Comparison of ENCODE assay signal across 20 cellular contexts in genomic region chr7:400901-401485, GRCh38.
DNase-seq lines count a peak whose midpoint lies in the region; ATAC-seq, FAIRE-seq and TF ChIP-seq lines count a peak whose summit lies in the region.
"Had no signal": no experiment of that assay in that cellular context is flagged by ENCODE, and none has a peak within 500 bp of the region (broad histone marks: within the 10 kb centered on the region; RNA-seq: fewer than 3 reads in every experiment).

No MANE protein-coding gene starts in this region.

- H3K4me1 Mint-ChIP-seq in CD14-positive monocyte, result no peaks in the 10 kb centered on the region

- no peak overlapping the region for H3K4me3 Mint-ChIP-seq in CD14-positive monocyte

- H3K4me3 ChIP-seq in kidney (ENCODE audit: low read length in 2 of 2), result no peak overlapping the region
- H3K4me3 ChIP-seq in stomach, result no peak overlapping the region
- H3K4me3 ChIP-seq in ascending aorta, result no peak overlapping the region
- H3K4me3 ChIP-seq: BLaER1 treated with 17β-estradiol and CSF1 and Interleukin-3, amounts not matched to agents 10 nM and 100 nM; GM12878; K562 had no signal

- peaks cover 0 to 27% (median 0%) of the 10 kb centered on the region in 3 donors for H3K27me3 ChIP-seq in stomach
- no peaks in the 10 kb centered on the region for H3K27me3 ChIP-seq in ascending aorta

- H3K36me3 ChIP-seq in kidney (ENCODE audit: control insufficient read depth in 1 of 2, insufficient read depth in 2 of 2, low read length in 2 of 2), result no peaks in the 10 kb centered on the region
- no peaks in the 10 kb centered on the region for H3K36me3 ChIP-seq in stomach
- no peaks in the 10 kb centered on the region for H3K36me3 ChIP-seq in ascending aorta
- H3K36me3 ChIP-seq: BLaER1 treated with 17β-estradiol and CSF1 and Interleukin-3, amounts not matched to agents 10 nM and 100 nM had no signal

- TF ChIP-seq CTCF in CD14-positive monocyte (IDR thresholded peaks at IDR 0.05) (no peak), kidney (IDR thresholded peaks at IDR 0.05; ENCODE audit: borderline replicate concordance, extremely low read depth, insufficient read depth) (no peak), stomach (IDR thresholded peaks at IDR 0.05) (no peak), ascending aorta (IDR thresholded peaks at IDR 0.05) (no peak)

- H3K27ac ChIP-seq in kidney (ENCODE audit: low read depth in 2 of 2, low read length in 2 of 2) (no peak overlapping the region), stomach (no peak overlapping the region), ascending aorta (no peak overlapping the region)
- H3K27ac ChIP-seq: BLaER1 treated with 17β-estradiol and CSF1 and Interleukin-3, amounts not matched to agents 10 nM and 100 nM had no signal

- H3K27me3 Mint-ChIP-seq in CD14-positive monocyte (ENCODE audit: low read depth in 3 of 3), result peaks cover 2 to 7% (median 6%) of the 10 kb centered on the region in 3 donors

- no peak for ATAC-seq in HG03196 (IDR thresholded peaks at IDR 0.05; ENCODE audit: unreplicated experiment)
- ATAC-seq: GM12878, HCT116, K562 had no signal

- no peak for TF ChIP-seq EP300 in stomach (IDR thresholded peaks at IDR 0.05)

- WGBS in stomach, 5 donors, result 85 to 97% (median 88%) methylated on average over 7 to 9 of the region's 9 CpGs

- peaks cover 29 to 54% (median 40%) of the 10 kb centered on the region in 7 donors for H3K9me3 Mint-ChIP-seq in CD14-positive monocyte

- no peak for TF ChIP-seq POLR2A in stomach (IDR thresholded peaks at IDR 0.05)

- H3K36me3 Mint-ChIP-seq in CD14-positive monocyte, result no peaks in the 10 kb centered on the region

- FAIRE-seq in kidney (lab: Jason Lieb, UNC), result no peak
- FAIRE-seq: A204.1, GM12878, K562 had no signal

- intact Hi-C loops in CD14-positive monocyte (cut with micrococcal nuclease) (no loop called here), kidney (cut with DNase I) (no loop called here), stomach (cut with DNase I; ENCODE audit: low total_unique reads) (no loop called here), ascending aorta (cut with DNase I) (no loop called here)

- H3K9ac ChIP-seq in kidney (ENCODE audit: low read length in 2 of 2), result no peak overlapping the region
- H3K9ac ChIP-seq: BLaER1 treated with 17β-estradiol and CSF1 and Interleukin-3, amounts not matched to agents 10 nM and 100 nM had no signal

- H3K27ac Mint-ChIP-seq in CD14-positive monocyte, result no peak overlapping the region

- H3K4me1 ChIP-seq in kidney (ENCODE audit: control insufficient read depth in 1 of 2, insufficient read depth in 1 of 2, low read depth in 1 of 2, low read length in 2 of 2) (no peaks in the 10 kb centered on the region), stomach (peaks cover 0 to 4% (median 2%) of the 10 kb centered on the region in 4 donors), ascending aorta (no peaks in the 10 kb centered on the region)

- peak; percentile 28 for DNase-seq in activated CD8-positive, alpha-beta memory T cell treated with anti-CD3 and anti-CD28 coated beads, Interleukin-2, amount 50 U/mL, for 48 hours
- no peak for DNase-seq in activated CD8-positive, alpha-beta memory T cell treated with anti-CD3 and anti-CD28 coated beads for 24 hours
- peak; percentile 35 for DNase-seq in CD14-positive monocyte (ENCODE audit: low spot score)
- DNase-seq in kidney, result peak; percentile 47
- DNase-seq in stomach, result peak; percentile 19
- no peak for DNase-seq in ascending aorta (ENCODE audit: low spot score in 2 of 2)
- DNase-seq: DMS 273 treated with DMSO at 0.1 percent for 48 hours, GDM1, MV-4-11, NCI-H1417 treated with DMSO at 0.1 percent for 48 hours, NCI-H1930, NCI-H2171, NCI-H446, NCI-H69 had no signal

- H3K9me3 ChIP-seq in kidney (ENCODE audit: control insufficient read depth in 1 of 2, low read length in 2 of 2) (peaks cover 0 to 13% of the 10 kb centered on the region in 2 donors), stomach (peaks cover 5 to 38% (median 31%) of the 10 kb centered on the region in 4 donors), ascending aorta (peaks cover 0 to 11% of the 10 kb centered on the region in 2 donors)

Comparison
In these comparisons a context has a peak if more than half of its experiments do, and no peak if none do; other contexts are left out.
1. DNase-seq: peak in activated CD8-positive, alpha-beta memory T cell treated with anti-CD3 and anti-CD28 coated beads, Interleukin-2, amount 50 U/mL, for 48 hours (single experiment), CD14-positive monocyte (single experiment), kidney (single experiment) and stomach (single experiment); none in activated CD8-positive, alpha-beta memory T cell treated with anti-CD3 and anti-CD28 coated beads for 24 hours (single experiment) and ascending aorta (0 of 2).